Comparison of ENCODE assay signal across 8 cellular contexts in genomic region chr17:76714822-76715461, GRCh38. TPM values are rescaled to one million over a fixed set of nuclear protein-coding genes. Genes with fewer than 3 reads are reported as not detected.
DNase-seq lines count a peak whose midpoint lies in the region; ATAC-seq and TF ChIP-seq lines count a peak whose summit lies in the region.

No MANE protein-coding gene starts in this region.

- peaks cover 11% of the 10 kb centered on the region for H3K4me1 ChIP-seq in PC-3 (ENCODE audit: insufficient read depth, low read length)
- H3K4me1 ChIP-seq in foreskin keratinocyte = no peaks in the 10 kb centered on the region
- H3K4me1 ChIP-seq in upper lobe of right lung = peaks cover 34% of the 10 kb centered on the region

- no peaks in the 10 kb centered on the region for H3K9me2 ChIP-seq in PC-3 (replicated peaks; ENCODE audit: low read length)

- peaks cover 4% of the 10 kb centered on the region for H3K79me2 ChIP-seq in PC-3 (ENCODE audit: low read length)

- TF ChIP-seq CTCF in PC-3 (conservative IDR thresholded peaks at IDR 0.05; ENCODE audit: low read depth, low read length) = peak; percentile 96
- TF ChIP-seq CTCF in foreskin keratinocyte (conservative IDR thresholded peaks at IDR 0.05) = peak; percentile 90
- TF ChIP-seq CTCF in upper lobe of right lung (IDR thresholded peaks at IDR 0.05) = peak; percentile 80

- no TSS peak for BruUV-seq in PC-3 (replicated peaks; lab: Mats Ljungman, UMichigan)

- H3K36me3 ChIP-seq in PC-3 (ENCODE audit: low read depth, low read length) = peaks cover 46% of the 10 kb centered on the region
- H3K36me3 ChIP-seq in upper lobe of right lung = peaks cover 70% of the 10 kb centered on the region

- H3K9me3 ChIP-seq in PC-3 (ENCODE audit: low read length) (no peaks in the 10 kb centered on the region), upper lobe of right lung (no peaks in the 10 kb centered on the region)

- CTCF ChIA-PET in PC-3 (lab: Charles Lee) = interaction anchor here (0.6 kb wide), 1 partner anchor 205 kb away, joined by 3 read pairs; no protein-coding TSS in a partner anchor

- peak; percentile 11 for ATAC-seq in PC-3
- ATAC-seq in foreskin keratinocyte = no peak
- peak; percentile 2 for ATAC-seq in upper lobe of right lung
- ATAC-seq in HG03196 (IDR thresholded peaks at IDR 0.05; ENCODE audit: unreplicated experiment) = no peak

- H3K4me2 ChIP-seq in PC-3 (ENCODE audit: low read length) = no peak overlapping the region

- no peaks in the 10 kb centered on the region for H3F3A ChIP-seq in PC-3 (ENCODE audit: low read length, unreplicated experiment)

- H3K27ac ChIP-seq in PC-3 (ENCODE audit: low read length) (no peak overlapping the region), foreskin keratinocyte (no peak overlapping the region), upper lobe of right lung (peak overlapping the region; percentile 60)

- no peaks in the 10 kb centered on the region for H3K27me3 ChIP-seq in PC-3 (ENCODE audit: low read length)
- no peaks in the 10 kb centered on the region for H3K27me3 ChIP-seq in foreskin keratinocyte
- no peaks in the 10 kb centered on the region for H3K27me3 ChIP-seq in upper lobe of right lung

- POLR2A ChIA-PET in PC-3 (lab: Charles Lee; ENCODE audit: unreplicated experiment) = no interaction called here

- H3K4me3 ChIP-seq in PC-3 (ENCODE audit: low read length) = no peak overlapping the region
- H3K4me3 ChIP-seq in upper lobe of right lung = no peak overlapping the region

- intact Hi-C loops in PC-3 (cut with micrococcal nuclease) (loop anchor here (1.0 to 10.0 kb wide), 5 partner anchors 27 to 192 kb away; partner anchors contain the start of gene ST6GALNAC1), upper lobe of right lung (cut with DNase I) (no loop called here)

- H2AFZ ChIP-seq in PC-3 (ENCODE audit: low read length) = no peak overlapping the region

- H4K20me1 ChIP-seq in PC-3 (ENCODE audit: low read length) = no peaks in the 10 kb centered on the region

- DNase-seq in NCI-H2081 (lab: John Stamatoyannopoulos, UW) = peak; percentile 56
- no peak for DNase-seq in NCI-H2081 treated with DMSO at 0.1 percent for 48 hours (lab: John Stamatoyannopoulos, UW)
- DNase-seq in PC-3 = peak; percentile 87
- DNase-seq in activated T-helper 1 cell treated with anti-CD3 and anti-CD28 coated beads, Interleukin-2, amount 50 U/mL, for 16 hours (ENCODE audit: low read depth in 1 of 2, low spot score in 1 of 2) = peak; percentile 59 to 73
- no peak for DNase-seq in foreskin keratinocyte
- peak; percentile 54 for DNase-seq in pons (ENCODE audit: low spot score)
- DNase-seq in upper lobe of right lung = peak; percentile 76

- no peak overlapping the region for H3K9ac ChIP-seq in PC-3 (ENCODE audit: low read length)

RNA-seq across cellular contexts. Expression of gene MXRA7, which starts 4.2 kb away (rescaled TPM):
- total RNA-seq in PC-3 (2014; rRNA removed) (98.3 and 148 TPM in 2 replicates), foreskin keratinocyte (57.8 and 81.5 TPM in 2 replicates), upper lobe of right lung (159 TPM)
- 57.1 and 62.8 TPM in 2 replicates for polyA plus RNA-seq in foreskin keratinocyte

RNA-seq across cellular contexts. Expression of gene JMJD6, which starts 11.5 kb away (rescaled TPM):
- 39.0 and 49.8 TPM in 2 replicates for total RNA-seq in PC-3 (2014; rRNA removed)
- total RNA-seq in foreskin keratinocyte = 26.1 and 31.0 TPM in 2 replicates
- polyA plus RNA-seq in foreskin keratinocyte = 27.3 and 32.3 TPM in 2 replicates
- 29.6 TPM for total RNA-seq in upper lobe of right lung

RNA-seq across cellular contexts. Expression of gene METTL23, which starts 11.7 kb away (rescaled TPM):
- total RNA-seq in PC-3 (2014; rRNA removed) (48.1 and 58.7 TPM in 2 replicates), foreskin keratinocyte (28.7 and 29.3 TPM in 2 replicates), upper lobe of right lung (31.6 TPM)
- 35.8 and 37.8 TPM in 2 replicates for polyA plus RNA-seq in foreskin keratinocyte

RNA-seq across cellular contexts. Expression of gene SRSF2, which starts 22.2 kb away (rescaled TPM):
- 562 and 859 TPM in 2 replicates for total RNA-seq in PC-3 (2014; rRNA removed)
- 280 and 282 TPM in 2 replicates for total RNA-seq in foreskin keratinocyte
- 228 and 247 TPM in 2 replicates for polyA plus RNA-seq in foreskin keratinocyte
- total RNA-seq in upper lobe of right lung = 145 TPM

RNA-seq across cellular contexts. Expression of gene MFSD11, which starts 23.0 kb away (rescaled TPM):
- total RNA-seq in PC-3 (2014; rRNA removed) = 16.6 and 17.3 TPM in 2 replicates
- 13.8 and 16.3 TPM in 2 replicates for total RNA-seq in foreskin keratinocyte
- 9.1 and 10.1 TPM in 2 replicates for polyA plus RNA-seq in foreskin keratinocyte
- total RNA-seq in upper lobe of right lung = 32.3 TPM

Comparison
In these comparisons a context has a peak if more than half of its experiments do, and no peak if none do; other contexts are left out.
1. DNase-seq: peak in NCI-H2081 (2 of 2), PC-3 (single experiment), activated T-helper 1 cell treated with anti-CD3 and anti-CD28 coated beads, Interleukin-2, amount 50 U/mL, for 16 hours (2 of 2), pons (single experiment) and upper lobe of right lung (single experiment); none in NCI-H2081 treated with DMSO at 0.1 percent for 48 hours (single experiment) and foreskin keratinocyte (0 of 2).
2. ATAC-seq: peak in PC-3 (single experiment) and upper lobe of right lung (single experiment); none in foreskin keratinocyte (single experiment) and HG03196 (single experiment).
3. Peak in every context shown above with its lines, with median percentiles within 50 percentile points of each other: CTCF ChIP-seq.